20 cellular contexts compared by ENCODE assay signal in the genomic region with DNA sequence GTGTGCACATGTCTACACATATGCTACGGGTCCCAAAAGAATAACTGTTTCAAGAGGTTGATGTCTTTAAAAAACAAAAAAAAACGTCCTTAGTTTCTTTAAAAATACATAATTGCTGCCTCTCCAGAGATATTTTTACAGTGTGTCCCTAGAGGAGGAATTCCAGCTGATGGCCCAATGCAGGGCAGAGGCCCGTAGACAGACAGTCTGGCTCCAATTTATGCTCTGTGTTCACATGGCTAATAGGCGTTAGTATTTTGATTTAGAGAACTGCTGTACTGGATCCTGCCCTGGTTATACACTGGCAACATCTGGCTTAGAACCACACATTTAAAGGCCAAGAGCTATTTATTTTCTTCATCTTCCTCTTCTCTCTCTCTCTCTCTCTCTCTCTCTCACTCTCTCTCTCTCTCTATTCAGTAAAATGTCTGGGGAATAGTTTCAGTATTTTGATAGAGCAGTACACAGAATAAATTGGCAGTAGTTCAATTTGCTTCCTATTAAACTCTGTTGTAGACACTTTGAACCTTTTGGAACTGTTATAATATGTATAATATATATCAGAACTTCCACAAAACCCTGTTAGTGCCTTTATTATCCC.
A peak's percentile ranks its signal among the peaks of the same experiment; 100 is the strongest.
DNase-seq lines count a peak whose midpoint lies in the region; ATAC-seq and TF ChIP-seq lines count a peak whose summit lies in the region.
"Had no signal": no experiment of that assay in that cellular context is flagged by ENCODE, and none has a peak within 500 bp of the region (broad histone marks: within the 10 kb centered on the region; RNA-seq: fewer than 3 reads in every experiment).

No MANE protein-coding gene starts in this region.

- no peak for TF ChIP-seq CTCF in left lung (IDR thresholded peaks at IDR 0.05)

- intact Hi-C loops in left cardiac atrium (cut with DNase I) (no loop called here), sciatic nerve (cut with DNase I) (no loop called here), left lung (cut with DNase I) (no loop called here)

- H3K4me3 ChIP-seq in SK-N-MC, result peak overlapping the region; percentile 34
- H3K4me3 ChIP-seq in left lung, result no peak overlapping the region
- H3K4me3 ChIP-seq: transverse colon had no signal

- H3K36me3 ChIP-seq in SK-N-MC (ENCODE audit: insufficient read depth, low read length) (no peaks in the 10 kb centered on the region), left lung (no peaks in the 10 kb centered on the region)
- H3K36me3 ChIP-seq: transverse colon had no signal

- ATAC-seq in left cardiac atrium, result peak; percentile 51 to 70
- peak; percentile 52 for ATAC-seq in sciatic nerve
- no peak for ATAC-seq in HG03045 (IDR thresholded peaks at IDR 0.05; ENCODE audit: unreplicated experiment)
- ATAC-seq in GM21529 (IDR thresholded peaks at IDR 0.05; ENCODE audit: unreplicated experiment), result no peak
- no peak for ATAC-seq in left lung
- no peak for ATAC-seq in GM18520 (IDR thresholded peaks at IDR 0.05; ENCODE audit: unreplicated experiment)
- ATAC-seq: stimulated activated naive B cell treated with anti-CD40 and anti-IgM and Interleukin-4, amounts not matched to agents 10 μg/mL and 1 μg/mL and 100 μg/mL, for 72 hours had no signal

- H3K27me3 ChIP-seq in left lung, result no peaks in the 10 kb centered on the region
- H3K27me3 ChIP-seq: foreskin keratinocyte, transverse colon had no signal

- H3K9me3 ChIP-seq in SK-N-MC (ENCODE audit: low read depth, low read length), result no peaks in the 10 kb centered on the region
- H3K9me3 ChIP-seq in left lung, result no peaks in the 10 kb centered on the region
- H3K9me3 ChIP-seq: transverse colon had no signal

- H3K27ac ChIP-seq in SK-N-MC, result peak overlapping the region; percentile 99
- H3K27ac ChIP-seq in left lung, result no peak overlapping the region
- H3K27ac ChIP-seq: foreskin keratinocyte, HL-60, transverse colon had no signal

- peak overlapping the region; percentile 65 for H3K9ac ChIP-seq in SK-N-MC (ENCODE audit: insufficient read length)

- peak; percentile 31 for DNase-seq in DMS 273 treated with DMSO at 0.1 percent for 48 hours (lab: John Stamatoyannopoulos, UW)
- no peak for DNase-seq in SK-N-MC (ENCODE audit: low read depth, low spot score)
- no peak for DNase-seq in left cardiac atrium
- no peak for DNase-seq in sciatic nerve (ENCODE audit: low spot score)
- DNase-seq in left lung, result no peak
- DNase-seq: activated CD4-positive, alpha-beta memory T cell treated with anti-CD3 and anti-CD28 coated beads for 36 hours; activated T-cell treated with anti-CD3 and anti-CD28 coated beads for 4 hours; anterior cingulate cortex; CD4-positive, alpha-beta memory T cell; DMS79; midbrain; NCI-H2081 treated with DMSO at 0.1 percent for 48 hours; NCI-H69; stimulated activated naive B cell treated with anti-CD40 and anti-IgM and Interleukin-4, amounts not matched to agents 10 μg/mL and 1 μg/mL and 100 μg/mL, for 72 hours; transverse colon had no signal

- H3K4me1 ChIP-seq in left lung, result no peaks in the 10 kb centered on the region
- H3K4me1 ChIP-seq: foreskin keratinocyte had no signal

Comparison
In these comparisons a context has a peak if more than half of its experiments do, and no peak if none do; other contexts are left out.
1. ATAC-seq: peak in left cardiac atrium (2 of 2) and sciatic nerve (single experiment); none in HG03045 (single experiment), GM21529 (single experiment), left lung (single experiment) and GM18520 (single experiment).